Comparison of ENCODE assay signal across 11 cellular contexts in genomic region chr10:20970708-20971107, GRCh38.
DNase-seq lines count a peak whose midpoint lies in the region; ATAC-seq, FAIRE-seq and TF ChIP-seq lines count a peak whose summit lies in the region.
"Had no signal": no experiment of that assay in that cellular context is flagged by ENCODE, and none has a peak within 500 bp of the region (broad histone marks: within the 10 kb centered on the region; RNA-seq: fewer than 3 reads in every experiment).

No MANE protein-coding gene starts in this region.

- ATAC-seq in HG02623 (IDR thresholded peaks at IDR 0.05; ENCODE audit: unreplicated experiment) (peak; percentile 94), HG03432 (IDR thresholded peaks at IDR 0.05; ENCODE audit: unreplicated experiment) (peak; percentile 97), left lobe of liver (no peak)
- no peak for ATAC-seq in stimulated activated effector memory CD8-positive, alpha-beta T cell treated with anti-CD3 and anti-CD28 coated beads, Interleukin-12 subunit alpha, Interleukin-12 subunit beta, amount 100 ng/mL, for 72 hours
- ATAC-seq: WTC11 had no signal

- no peaks in the 10 kb centered on the region for H3K36me3 Mint-ChIP-seq in stimulated activated effector memory CD8-positive, alpha-beta T cell treated with anti-CD3 and anti-CD28 coated beads, Interleukin-12 subunit alpha, Interleukin-12 subunit beta, amount 100 ng/mL, for 72 hours
- no peaks in the 10 kb centered on the region for H3K36me3 Mint-ChIP-seq in activated naive CD4-positive, alpha-beta T cell treated with anti-CD3 and anti-CD28 coated beads, Interleukin-2, amount 10 ng/mL, durations not matched to agents 7 days and 5 days
- H3K36me3 Mint-ChIP-seq: WTC11 had no signal

- no peak for TF ChIP-seq CTCF in DOHH2 (IDR thresholded peaks at IDR 0.05; ENCODE audit: low read depth, low read length, poor library complexity, severe bottlenecking)

- peak overlapping the region; percentile 75 for H3K27ac ChIP-seq in DOHH2 (ENCODE audit: low read depth, low read length)
- H3K27ac ChIP-seq: colonic mucosa had no signal

- DNase-seq in GM19239 (ENCODE audit: insufficient read length, low spot score) (peak; percentile 20), C1 segment of cervical spinal cord (lab: John Stamatoyannopoulos, UW) (no peak), left lobe of liver (ENCODE audit: low spot score) (no peak)
- DNase-seq in stimulated activated effector memory CD8-positive, alpha-beta T cell treated with anti-CD3 and anti-CD28 coated beads, Interleukin-12 subunit alpha, Interleukin-12 subunit beta, amount 100 ng/mL, for 72 hours (ENCODE audit: low spot score in 2 of 2) = no peak
- DNase-seq in activated naive CD4-positive, alpha-beta T cell treated with anti-CD3 and anti-CD28 coated beads, Interleukin-2, amount 10 ng/mL, durations not matched to agents 7 days and 5 days = no peak
- DNase-seq: colonic mucosa, NCI-H2029 treated with DMSO at 0.1 percent for 48 hours had no signal

- H3K9me3 ChIP-seq in DOHH2 (ENCODE audit: control insufficient read depth, insufficient read depth, low read length) = no peaks in the 10 kb centered on the region
- H3K9me3 ChIP-seq: colonic mucosa had no signal

- peak overlapping the region; percentile 26 for H3K4me3 ChIP-seq in DOHH2 (ENCODE audit: low read length)
- H3K4me3 ChIP-seq: colonic mucosa had no signal

- H3K27ac Mint-ChIP-seq in stimulated activated effector memory CD8-positive, alpha-beta T cell treated with anti-CD3 and anti-CD28 coated beads, Interleukin-12 subunit alpha, Interleukin-12 subunit beta, amount 100 ng/mL, for 72 hours = no peak overlapping the region
- H3K27ac Mint-ChIP-seq in activated naive CD4-positive, alpha-beta T cell treated with anti-CD3 and anti-CD28 coated beads, Interleukin-2, amount 10 ng/mL, durations not matched to agents 7 days and 5 days = no peak overlapping the region
- H3K27ac Mint-ChIP-seq: WTC11 had no signal

- no peaks in the 10 kb centered on the region for H3K27me3 Mint-ChIP-seq in activated naive CD4-positive, alpha-beta T cell treated with anti-CD3 and anti-CD28 coated beads, Interleukin-2, amount 10 ng/mL, durations not matched to agents 7 days and 5 days

- H3K9me3 Mint-ChIP-seq in stimulated activated effector memory CD8-positive, alpha-beta T cell treated with anti-CD3 and anti-CD28 coated beads, Interleukin-12 subunit alpha, Interleukin-12 subunit beta, amount 100 ng/mL, for 72 hours = no peaks in the 10 kb centered on the region
- H3K9me3 Mint-ChIP-seq in activated naive CD4-positive, alpha-beta T cell treated with anti-CD3 and anti-CD28 coated beads, Interleukin-2, amount 10 ng/mL, durations not matched to agents 7 days and 5 days = no peaks in the 10 kb centered on the region
- H3K9me3 Mint-ChIP-seq: WTC11 had no signal

- no peaks in the 10 kb centered on the region for H3F3A ChIP-seq in DOHH2 (ENCODE audit: control insufficient read depth, insufficient read depth)

- CTCF ChIA-PET in activated naive CD4-positive, alpha-beta T cell treated with anti-CD3 and anti-CD28 coated beads, Interleukin-2, amount 10 ng/mL, durations not matched to agents 7 days and 5 days (lab: Charles Lee) = no interaction called here

- H4K20me1 ChIP-seq in DOHH2 (ENCODE audit: control insufficient read depth, insufficient read depth, low read depth, low read length) = no peaks in the 10 kb centered on the region

- peaks cover 37% of the 10 kb centered on the region for H3K4me1 ChIP-seq in DOHH2 (ENCODE audit: control insufficient read depth, low read length)
- H3K4me1 ChIP-seq: colonic mucosa had no signal

- peak; percentile 90 for FAIRE-seq in GM19239 (lab: Jason Lieb, UNC)

- no peaks in the 10 kb centered on the region for H3K4me1 Mint-ChIP-seq in stimulated activated effector memory CD8-positive, alpha-beta T cell treated with anti-CD3 and anti-CD28 coated beads, Interleukin-12 subunit alpha, Interleukin-12 subunit beta, amount 100 ng/mL, for 72 hours
- no peaks in the 10 kb centered on the region for H3K4me1 Mint-ChIP-seq in activated naive CD4-positive, alpha-beta T cell treated with anti-CD3 and anti-CD28 coated beads, Interleukin-2, amount 10 ng/mL, durations not matched to agents 7 days and 5 days

- no peaks in the 10 kb centered on the region for H3K27me3 ChIP-seq in DOHH2 (ENCODE audit: control insufficient read depth, low read length)
- H3K27me3 ChIP-seq: colonic mucosa had no signal

- H3K4me3 Mint-ChIP-seq in stimulated activated effector memory CD8-positive, alpha-beta T cell treated with anti-CD3 and anti-CD28 coated beads, Interleukin-12 subunit alpha, Interleukin-12 subunit beta, amount 100 ng/mL, for 72 hours = no peak overlapping the region
- no peak overlapping the region for H3K4me3 Mint-ChIP-seq in activated naive CD4-positive, alpha-beta T cell treated with anti-CD3 and anti-CD28 coated beads, Interleukin-2, amount 10 ng/mL, durations not matched to agents 7 days and 5 days
- H3K4me3 Mint-ChIP-seq: WTC11 had no signal

- H3K9me2 ChIP-seq in DOHH2 (replicated peaks; ENCODE audit: control insufficient read depth, low read length) = no peaks in the 10 kb centered on the region

- no peaks in the 10 kb centered on the region for H3K79me2 ChIP-seq in DOHH2 (ENCODE audit: control insufficient read depth, low read length)

- H3K36me3 ChIP-seq in DOHH2 (ENCODE audit: control insufficient read depth, low read length) = no peaks in the 10 kb centered on the region
- H3K36me3 ChIP-seq: colonic mucosa had no signal

- H3K4me2 ChIP-seq in DOHH2 (ENCODE audit: low read length) = peak overlapping the region; percentile 50

Comparison
In these comparisons a context has a peak if more than half of its experiments do, and no peak if none do; other contexts are left out.
1. ATAC-seq: peak in HG02623 (single experiment) and HG03432 (single experiment); none in stimulated activated effector memory CD8-positive, alpha-beta T cell treated with anti-CD3 and anti-CD28 coated beads, Interleukin-12 subunit alpha, Interleukin-12 subunit beta, amount 100 ng/mL, for 72 hours (single experiment) and left lobe of liver (single experiment).